21 cellular contexts compared by ENCODE assay signal in genomic region chr1:61122389-61122788, GRCh38. TPM values are rescaled to one million over a fixed set of nuclear protein-coding genes. Genes with fewer than 3 reads are reported as not detected.
DNase-seq lines count a peak whose midpoint lies in the region; ATAC-seq and TF ChIP-seq lines count a peak whose summit lies in the region.
"Had no signal": no experiment of that assay in that cellular context is flagged by ENCODE, and none has a peak within 500 bp of the region (broad histone marks: within the 10 kb centered on the region; RNA-seq: fewer than 3 reads in every experiment).

No MANE protein-coding gene starts in this region.

- H3K4me3 ChIP-seq in left ventricle myocardium inferior, result no peak overlapping the region
- no peak overlapping the region for H3K4me3 ChIP-seq in gastrocnemius medialis
- H3K4me3 ChIP-seq: GM23338, HAP-1 had no signal

- DNase-seq in left ventricle myocardium inferior, result no peak
- no peak for DNase-seq in Right ventricle myocardium superior
- DNase-seq in left lobe of liver (ENCODE audit: low spot score), result no peak
- DNase-seq in gastrocnemius medialis, result no peak
- DNase-seq in DMS 273 treated with DMSO at 0.1 percent for 48 hours (lab: John Stamatoyannopoulos, UW), result no peak
- no peak for DNase-seq in kidney glomerular epithelial cell (lab: John Stamatoyannopoulos, UW)
- DNase-seq in HEK293T (ENCODE audit: extremely low spot score), result no peak
- DNase-seq: Calu3; CD8-positive, alpha-beta memory T cell; DMS53; GDM1; KG1; NCI-H1092 treated with DMSO at 0.1 percent for 48 hours; NCI-H146; NCI-H2029; NCI-H226; NCI-H774 had no signal

- H3K27me3 ChIP-seq in left ventricle myocardium inferior (ENCODE audit: low read depth) (no peaks in the 10 kb centered on the region), gastrocnemius medialis (no peaks in the 10 kb centered on the region)

- ATAC-seq in Right ventricle myocardium superior (ENCODE audit: poor library complexity) (no peak), left lobe of liver (peak; percentile 67), gastrocnemius medialis (no peak)
- ATAC-seq: GM23338 had no signal

- TF ChIP-seq POLR2A in gastrocnemius medialis (IDR thresholded peaks at IDR 0.05), result no peak

- CTCF ChIA-PET in HEK293T (lab: Yijun Ruan, JAX), result interaction anchor here (0.6 to 1.1 kb wide), 2 partner anchors 14 to 72 kb away, joined by 3 read pairs; no protein-coding TSS in a partner anchor

- POLR2A ChIA-PET in HEK293T (lab: Yijun Ruan, JAX), result no interaction called here

- H3K4me1 ChIP-seq in left ventricle myocardium inferior (peaks cover 88% of the 10 kb centered on the region), gastrocnemius medialis (peaks cover 84 to 90% of the 10 kb centered on the region in 2 donors)

- no peaks in the 10 kb centered on the region for H3K9me3 ChIP-seq in left ventricle myocardium inferior (replicated peaks)
- no peaks in the 10 kb centered on the region for H3K9me3 ChIP-seq in gastrocnemius medialis
- H3K9me3 ChIP-seq: HAP-1 had no signal

- intact Hi-C loops in left ventricle myocardium inferior (cut with micrococcal nuclease) (no loop called here), Right ventricle myocardium superior (cut with DNase I) (loop anchor here (5.0 to 10.0 kb wide), 2 partner anchors 40 to 52 kb away; partner anchors contain the start of gene NFIA), gastrocnemius medialis (cut with DNase I; ENCODE audit: low total_unique reads) (loop anchor here (5.0 kb wide), 1 partner anchor 215 kb away; no protein-coding TSS in a partner anchor)

- in situ Hi-C loops in gastrocnemius medialis (cut with MboI; ENCODE audit: low sequenced_read_pairs in 4 of 4), result no loop called here

- H3K27ac ChIP-seq in left ventricle myocardium inferior (replicated peaks) (peak overlapping the region; percentile 83), gastrocnemius medialis (peak overlapping the region; percentile 81 to 93 (median 88))
- H3K27ac ChIP-seq: C4-2B, HL-60 had no signal

- no peak for TF ChIP-seq CTCF in left ventricle myocardium inferior (IDR thresholded peaks at IDR 0.05; ENCODE audit: borderline replicate concordance)
- TF ChIP-seq CTCF in gastrocnemius medialis (IDR thresholded peaks at IDR 0.05 in 4 of 5, conservative IDR thresholded peaks at IDR 0.05 in 1 of 5), result no peak

- H3K36me3 ChIP-seq in left ventricle myocardium inferior (no peaks in the 10 kb centered on the region), gastrocnemius medialis (no peaks in the 10 kb centered on the region)
- H3K36me3 ChIP-seq: HAP-1 had no signal

TF ChIP-seq in HEK293T, 16 proteins besides CTCF, POLR2A, EP300 and RAD21:
- TF ChIP-seq PKNOX1 (IDR thresholded peaks at IDR 0.05) (no peak), FOXM1 (IDR thresholded peaks at IDR 0.05; ENCODE audit: borderline replicate concordance) (no peak), HDGF (IDR thresholded peaks at IDR 0.05; ENCODE audit: borderline replicate concordance) (no peak), FOXK2 (IDR thresholded peaks at IDR 0.05) (no peak), L3MBTL2 (conservative IDR thresholded peaks at IDR 0.05) (no peak), LEF1 (IDR thresholded peaks at IDR 0.05; ENCODE audit: borderline replicate concordance) (no peak), FOXA1 (IDR thresholded peaks at IDR 0.05) (no peak), CTBP1 (IDR thresholded peaks at IDR 0.05; ENCODE audit: borderline replicate concordance) (no peak), ZNF384 (IDR thresholded peaks at IDR 0.05) (no peak), NFRKB (IDR thresholded peaks at IDR 0.05) (no peak), ARNT (IDR thresholded peaks at IDR 0.05) (no peak), BHLHE40 (IDR thresholded peaks at IDR 0.05; ENCODE audit: borderline replicate concordance) (no peak), SUZ12 (IDR thresholded peaks at IDR 0.05) (no peak)

RNA-seq across cellular contexts. Expression of gene NFIA, which starts 40.0 kb away (rescaled TPM):
- total RNA-seq in left ventricle myocardium inferior (90.2 TPM), Right ventricle myocardium superior (89.5 TPM), left lobe of liver (69.9 TPM), gastrocnemius medialis (10 to 100 TPM; 12.9 to 27.0 (median 26.6) TPM)
